Comparison of ENCODE assay signal across 1 cellular context in the genomic region with DNA sequence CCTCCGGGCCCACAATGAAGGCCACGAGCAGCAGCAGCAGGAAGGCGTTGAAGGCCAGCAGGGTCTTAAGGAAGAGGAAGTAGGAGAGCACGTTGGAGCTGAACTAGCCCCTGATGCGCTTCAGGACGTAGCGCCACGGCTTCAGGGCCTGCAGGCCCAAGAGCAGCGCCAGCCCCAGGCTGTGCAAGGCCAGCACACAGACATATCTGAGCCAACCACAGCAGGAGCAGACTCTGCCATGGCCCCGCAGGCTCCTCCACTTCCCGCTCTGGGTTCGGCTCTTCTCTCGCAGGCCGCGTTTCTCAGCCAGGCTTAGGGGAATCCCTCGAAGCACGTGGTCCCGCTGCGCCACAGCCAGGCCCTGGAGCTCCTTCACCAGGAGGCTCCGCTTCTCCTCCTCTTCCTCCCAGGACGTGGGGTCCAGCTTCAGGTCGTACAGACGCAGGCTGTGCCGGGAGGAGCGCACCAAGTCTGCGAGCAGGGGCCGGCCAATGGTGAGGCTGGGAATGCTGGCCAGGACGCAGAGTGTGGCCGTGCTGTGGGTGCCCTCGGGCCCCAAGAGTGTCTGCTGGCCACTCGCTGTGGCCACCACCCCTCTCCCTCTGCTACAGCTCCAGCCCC.
TF ChIP-seq lines count a peak whose summit lies in the region.

No MANE protein-coding gene starts in this region.

TF ChIP-seq in GM23338, 12 proteins besides CTCF, POLR2A, EP300 and RAD21 (continued from another document):
- TF ChIP-seq, protein P1, sequence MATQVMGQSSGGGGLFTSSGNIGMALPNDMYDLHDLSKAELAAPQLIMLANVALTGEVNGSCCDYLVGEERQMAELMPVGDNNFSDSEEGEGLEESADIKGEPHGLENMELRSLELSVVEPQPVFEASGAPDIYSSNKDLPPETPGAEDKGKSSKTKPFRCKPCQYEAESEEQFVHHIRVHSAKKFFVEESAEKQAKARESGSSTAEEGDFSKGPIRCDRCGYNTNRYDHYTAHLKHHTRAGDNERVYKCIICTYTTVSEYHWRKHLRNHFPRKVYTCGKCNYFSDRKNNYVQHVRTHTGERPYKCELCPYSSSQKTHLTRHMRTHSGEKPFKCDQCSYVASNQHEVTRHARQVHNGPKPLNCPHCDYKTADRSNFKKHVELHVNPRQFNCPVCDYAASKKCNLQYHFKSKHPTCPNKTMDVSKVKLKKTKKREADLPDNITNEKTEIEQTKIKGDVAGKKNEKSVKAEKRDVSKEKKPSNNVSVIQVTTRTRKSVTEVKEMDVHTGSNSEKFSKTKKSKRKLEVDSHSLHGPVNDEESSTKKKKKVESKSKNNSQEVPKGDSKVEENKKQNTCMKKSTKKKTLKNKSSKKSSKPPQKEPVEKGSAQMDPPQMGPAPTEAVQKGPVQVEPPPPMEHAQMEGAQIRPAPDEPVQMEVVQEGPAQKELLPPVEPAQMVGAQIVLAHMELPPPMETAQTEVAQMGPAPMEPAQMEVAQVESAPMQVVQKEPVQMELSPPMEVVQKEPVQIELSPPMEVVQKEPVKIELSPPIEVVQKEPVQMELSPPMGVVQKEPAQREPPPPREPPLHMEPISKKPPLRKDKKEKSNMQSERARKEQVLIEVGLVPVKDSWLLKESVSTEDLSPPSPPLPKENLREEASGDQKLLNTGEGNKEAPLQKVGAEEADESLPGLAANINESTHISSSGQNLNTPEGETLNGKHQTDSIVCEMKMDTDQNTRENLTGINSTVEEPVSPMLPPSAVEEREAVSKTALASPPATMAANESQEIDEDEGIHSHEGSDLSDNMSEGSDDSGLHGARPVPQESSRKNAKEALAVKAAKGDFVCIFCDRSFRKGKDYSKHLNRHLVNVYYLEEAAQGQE (IDR thresholded peaks at IDR 0.05; ENCODE audit: unreplicated experiment), result no peak
- TF ChIP-seq, protein P2, sequence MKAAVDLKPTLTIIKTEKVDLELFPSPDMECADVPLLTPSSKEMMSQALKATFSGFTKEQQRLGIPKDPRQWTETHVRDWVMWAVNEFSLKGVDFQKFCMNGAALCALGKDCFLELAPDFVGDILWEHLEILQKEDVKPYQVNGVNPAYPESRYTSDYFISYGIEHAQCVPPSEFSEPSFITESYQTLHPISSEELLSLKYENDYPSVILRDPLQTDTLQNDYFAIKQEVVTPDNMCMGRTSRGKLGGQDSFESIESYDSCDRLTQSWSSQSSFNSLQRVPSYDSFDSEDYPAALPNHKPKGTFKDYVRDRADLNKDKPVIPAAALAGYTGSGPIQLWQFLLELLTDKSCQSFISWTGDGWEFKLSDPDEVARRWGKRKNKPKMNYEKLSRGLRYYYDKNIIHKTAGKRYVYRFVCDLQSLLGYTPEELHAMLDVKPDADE (IDR thresholded peaks at IDR 0.05), result no peak
- TF ChIP-seq ZNF331 (CRISPR knock-in tag; IDR thresholded peaks at IDR 0.05; ENCODE audit: low read depth), result no peak
- no peak for TF ChIP-seq EZH2phosphoT487 (IDR thresholded peaks at IDR 0.05; ENCODE audit: unreplicated experiment)
- no peak for TF ChIP-seq CREB1 (CRISPR knock-in tag; IDR thresholded peaks at IDR 0.05; ENCODE audit: low read depth)
TF ChIP-seq in GM23338: peak in this region for 0.
